Comparison of ENCODE assay signal across 1 cellular context in the genomic region with DNA sequence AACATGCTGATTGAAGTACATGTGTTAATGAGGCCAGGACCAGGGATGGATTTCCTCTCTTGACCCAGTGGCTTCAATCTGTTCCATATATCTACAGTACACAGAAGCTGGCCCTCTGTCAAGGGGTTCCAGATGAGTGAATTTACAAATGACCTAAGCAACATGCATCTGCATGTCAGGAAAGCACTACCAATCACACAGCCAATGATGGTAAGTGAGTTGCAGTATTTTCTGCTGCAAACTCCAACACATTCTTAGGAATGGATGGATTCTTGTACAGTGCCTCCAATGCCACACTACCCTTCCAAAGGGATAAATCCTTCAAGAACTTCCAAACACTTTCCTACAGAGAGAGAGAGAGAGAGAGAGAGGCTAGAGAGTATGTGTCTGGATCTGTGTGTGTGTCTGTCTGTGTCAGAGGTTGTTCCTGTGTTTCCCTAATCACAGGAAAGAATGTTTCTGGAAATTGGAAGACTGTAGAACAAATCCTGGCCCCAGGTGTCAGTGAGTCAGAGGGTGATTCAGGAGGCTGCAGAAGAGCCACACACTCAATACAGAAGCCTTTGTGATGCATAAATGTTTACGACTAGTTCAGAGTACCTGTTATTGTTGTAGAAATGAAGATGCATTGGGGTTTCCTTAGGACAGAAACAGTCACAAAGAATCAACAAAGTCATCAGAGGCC.
TF ChIP-seq lines count a peak whose summit lies in the region.

No MANE protein-coding gene starts in this region.

TF ChIP-seq in H1, 55 proteins besides CTCF, POLR2A, EP300 and RAD21:
- no peak for TF ChIP-seq CHD7 (IDR thresholded peaks at IDR 0.05; ENCODE audit: insufficient replicate concordance, low read length)
- no peak for TF ChIP-seq SP2 (IDR thresholded peaks at IDR 0.05; ENCODE audit: low read length)
- no peak for TF ChIP-seq ASH2L (IDR thresholded peaks at IDR 0.05; ENCODE audit: low read length)
- TF ChIP-seq ZNF274 (IDR thresholded peaks at IDR 0.05; ENCODE audit: borderline replicate concordance, extremely low read depth, low read length) = no peak
- TF ChIP-seq ATF2 (IDR thresholded peaks at IDR 0.05; ENCODE audit: low read length) = no peak
- TF ChIP-seq POU5F1 (IDR thresholded peaks at IDR 0.05; ENCODE audit: low read depth, low read length) = no peak
- TF ChIP-seq FOSL1 (IDR thresholded peaks at IDR 0.05; ENCODE audit: insufficient read depth, low read depth, low read length) = no peak
- no peak for TF ChIP-seq SRF (IDR thresholded peaks at IDR 0.05; ENCODE audit: low read depth, low read length)
- TF ChIP-seq CTBP2 (IDR thresholded peaks at IDR 0.05; ENCODE audit: borderline replicate concordance, insufficient read depth, insufficient read length, low read length) = no peak
- no peak for TF ChIP-seq BACH1 (IDR thresholded peaks at IDR 0.05; ENCODE audit: low read length)
- TF ChIP-seq SAP30 (IDR thresholded peaks at IDR 0.05; ENCODE audit: insufficient read depth, insufficient replicate concordance, low read length) = no peak
- TF ChIP-seq E2F6 (IDR thresholded peaks at IDR 0.05) = no peak
- TF ChIP-seq HDAC2 (IDR thresholded peaks at IDR 0.05; ENCODE audit: borderline replicate concordance in 1 of 2, low read depth in 2 of 2, low read length in 2 of 2) = no peak
- TF ChIP-seq, protein P1, sequence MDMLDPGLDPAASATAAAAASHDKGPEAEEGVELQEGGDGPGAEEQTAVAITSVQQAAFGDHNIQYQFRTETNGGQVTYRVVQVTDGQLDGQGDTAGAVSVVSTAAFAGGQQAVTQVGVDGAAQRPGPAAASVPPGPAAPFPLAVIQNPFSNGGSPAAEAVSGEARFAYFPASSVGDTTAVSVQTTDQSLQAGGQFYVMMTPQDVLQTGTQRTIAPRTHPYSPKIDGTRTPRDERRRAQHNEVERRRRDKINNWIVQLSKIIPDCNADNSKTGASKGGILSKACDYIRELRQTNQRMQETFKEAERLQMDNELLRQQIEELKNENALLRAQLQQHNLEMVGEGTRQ (IDR thresholded peaks at IDR 0.05; ENCODE audit: low read length) = no peak
- TF ChIP-seq EGR1 (IDR thresholded peaks at IDR 0.05; ENCODE audit: borderline replicate concordance, low read depth, low read length) = no peak
